ENCODE assay signal across 9 cellular contexts in genomic region chr18:11148655-11149440, GRCh38. TPM values are rescaled to one million over a fixed set of nuclear protein-coding genes. Genes with fewer than 3 reads are reported as not detected.
A peak's percentile ranks its signal among the peaks of the same experiment; 100 is the strongest.
DNase-seq lines count a peak whose midpoint lies in the region; ATAC-seq and TF ChIP-seq lines count a peak whose summit lies in the region.
"Had no signal": no experiment of that assay in that cellular context is flagged by ENCODE, and none has a peak within 500 bp of the region (broad histone marks: within the 10 kb centered on the region; RNA-seq: fewer than 3 reads in every experiment).

No MANE protein-coding gene starts in this region.

- H3K27ac Mint-ChIP-seq in activated T-helper 17 cell treated with anti-CD3 and anti-CD28 coated beads, Interleukin-2, amount 50 U/mL, for 72 hours: no peak overlapping the region

- DNase-seq in GM13976 (ENCODE audit: low spot score) (peak; percentile 59), iPS DF 6.9 (ENCODE audit: low read depth, low spot score) (no peak), skeletal muscle cell (ENCODE audit: low read depth) (no peak), AML-193 (lab: John Stamatoyannopoulos, UW) (no peak)
- DNase-seq: stimulated activated CD4-positive, alpha-beta T cell treated with anti-CD3 and anti-CD28 coated beads, Interleukin-4, amount 100 ng/mL, for 1 hour had no signal

- no peak overlapping the region for H3K27ac ChIP-seq in HUES64 (ENCODE audit: low read depth, low read length)
- no peak overlapping the region for H3K27ac ChIP-seq in iPS DF 6.9 (ENCODE audit: low read length)

- ATAC-seq in activated T-helper 17 cell treated with anti-CD3 and anti-CD28 coated beads, Interleukin-2, amount 50 U/mL, for 72 hours (replicated peaks): no peak
- ATAC-seq in SK-N-SH treated with all-trans-retinoic acid at 6 μM for 48 hours: no peak
- no peak for ATAC-seq in HG03108 (IDR thresholded peaks at IDR 0.05; ENCODE audit: unreplicated experiment)

- H3K4me1 Mint-ChIP-seq in activated T-helper 17 cell treated with anti-CD3 and anti-CD28 coated beads, Interleukin-2, amount 50 U/mL, for 72 hours: no peaks in the 10 kb centered on the region

- H3K4me3 ChIP-seq in HUES64 (ENCODE audit: low read length) (peak overlapping the region; percentile 61), iPS DF 6.9 (ENCODE audit: low read length) (peak overlapping the region; percentile 26; the same call in 1 of the 2 replicates), skeletal muscle cell (ENCODE audit: low read depth, low read length) (peak overlapping the region; percentile 23)

- under 1% methylated on average over 87 of the region's 87 CpGs for WGBS in HUES64
- no CpG with 5 or more reads among the region's 87 CpGs for WGBS in iPS DF 6.9 (ENCODE audit: insufficient coverage, insufficient read length)

- H3K9me3 ChIP-seq in HUES64 (ENCODE audit: insufficient read depth, low read depth, low read length) (no peaks in the 10 kb centered on the region), iPS DF 6.9 (ENCODE audit: control insufficient read depth, insufficient read depth, low read length) (no peaks in the 10 kb centered on the region)

- peak overlapping the region; percentile 58 for H3K9ac ChIP-seq in HUES64 (ENCODE audit: low read depth, low read length)

- in situ Hi-C loops in GM13976 (cut with MboI; ENCODE audit: low sequenced_read_pairs, unreplicated experiment): loop anchor here (25.0 kb wide), 1 partner anchor 112 kb away; no protein-coding TSS in a partner anchor

- H3K27me3 ChIP-seq in HUES64 (ENCODE audit: insufficient read depth, low read length): peaks cover 76% of the 10 kb centered on the region
- peaks cover 22% of the 10 kb centered on the region for H3K27me3 ChIP-seq in iPS DF 6.9 (ENCODE audit: control insufficient read depth, insufficient read depth, low read length)

- H3K9me3 Mint-ChIP-seq in activated T-helper 17 cell treated with anti-CD3 and anti-CD28 coated beads, Interleukin-2, amount 50 U/mL, for 72 hours: no peaks in the 10 kb centered on the region

- H3K36me3 Mint-ChIP-seq in activated T-helper 17 cell treated with anti-CD3 and anti-CD28 coated beads, Interleukin-2, amount 50 U/mL, for 72 hours (ENCODE audit: low read depth): no peaks in the 10 kb centered on the region

- no peak overlapping the region for H3K4me3 Mint-ChIP-seq in activated T-helper 17 cell treated with anti-CD3 and anti-CD28 coated beads, Interleukin-2, amount 50 U/mL, for 72 hours

- H3K4me1 ChIP-seq in HUES64 (ENCODE audit: insufficient read depth, low read length): peaks cover 46% of the 10 kb centered on the region
- H3K4me1 ChIP-seq in iPS DF 6.9 (ENCODE audit: control insufficient read depth, insufficient read depth, low read length): peaks cover 8% of the 10 kb centered on the region

- TF ChIP-seq CTCF in GM13976 (IDR thresholded peaks at IDR 0.05; ENCODE audit: borderline replicate concordance, control extremely low read depth, extremely low read depth, insufficient read depth, missing control alignments): no peak

- H3K36me3 ChIP-seq in HUES64 (ENCODE audit: insufficient read depth, low read length) (no peaks in the 10 kb centered on the region), iPS DF 6.9 (ENCODE audit: control insufficient read depth, insufficient read depth, low read length) (no peaks in the 10 kb centered on the region)

- H3K27me3 Mint-ChIP-seq in activated T-helper 17 cell treated with anti-CD3 and anti-CD28 coated beads, Interleukin-2, amount 50 U/mL, for 72 hours: peaks cover 28% of the 10 kb centered on the region

TF ChIP-seq in SK-N-SH treated with all-trans-retinoic acid at 6 μM for 48 hours, 23 proteins besides CTCF, POLR2A, EP300 and RAD21:
- TF ChIP-seq ZC3H10 (CRISPR knock-in tag; IDR thresholded peaks at IDR 0.05): no peak
- TF ChIP-seq ZNF70 (CRISPR knock-in tag; IDR thresholded peaks at IDR 0.05): no peak
- TF ChIP-seq ZNF8 (CRISPR knock-in tag; IDR thresholded peaks at IDR 0.05): no peak
- no peak for TF ChIP-seq TOX (CRISPR knock-in tag; IDR thresholded peaks at IDR 0.05; ENCODE audit: borderline replicate concordance)
- no peak for TF ChIP-seq ZNF565 (CRISPR knock-in tag; conservative IDR thresholded peaks at IDR 0.05; ENCODE audit: low read depth)
- no peak for TF ChIP-seq CSRNP3 (CRISPR knock-in tag; IDR thresholded peaks at IDR 0.05)
- no peak for TF ChIP-seq SNAI2 (CRISPR knock-in tag; IDR thresholded peaks at IDR 0.05)
- TF ChIP-seq ISL1 (CRISPR knock-in tag; IDR thresholded peaks at IDR 0.05): no peak
- no peak for TF ChIP-seq ZFP3 (CRISPR knock-in tag; IDR thresholded peaks at IDR 0.05)
- no peak for TF ChIP-seq ESRRG (CRISPR knock-in tag; IDR thresholded peaks at IDR 0.05)
- TF ChIP-seq TCF4 (CRISPR knock-in tag; IDR thresholded peaks at IDR 0.05; ENCODE audit: borderline replicate concordance): no peak
- TF ChIP-seq, protein P1, sequence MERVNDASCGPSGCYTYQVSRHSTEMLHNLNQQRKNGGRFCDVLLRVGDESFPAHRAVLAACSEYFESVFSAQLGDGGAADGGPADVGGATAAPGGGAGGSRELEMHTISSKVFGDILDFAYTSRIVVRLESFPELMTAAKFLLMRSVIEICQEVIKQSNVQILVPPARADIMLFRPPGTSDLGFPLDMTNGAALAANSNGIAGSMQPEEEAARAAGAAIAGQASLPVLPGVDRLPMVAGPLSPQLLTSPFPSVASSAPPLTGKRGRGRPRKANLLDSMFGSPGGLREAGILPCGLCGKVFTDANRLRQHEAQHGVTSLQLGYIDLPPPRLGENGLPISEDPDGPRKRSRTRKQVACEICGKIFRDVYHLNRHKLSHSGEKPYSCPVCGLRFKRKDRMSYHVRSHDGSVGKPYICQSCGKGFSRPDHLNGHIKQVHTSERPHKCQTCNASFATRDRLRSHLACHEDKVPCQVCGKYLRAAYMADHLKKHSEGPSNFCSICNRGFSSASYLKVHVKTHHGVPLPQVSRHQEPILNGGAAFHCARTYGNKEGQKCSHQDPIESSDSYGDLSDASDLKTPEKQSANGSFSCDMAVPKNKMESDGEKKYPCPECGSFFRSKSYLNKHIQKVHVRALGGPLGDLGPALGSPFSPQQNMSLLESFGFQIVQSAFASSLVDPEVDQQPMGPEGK (CRISPR knock-in tag; IDR thresholded peaks at IDR 0.05; ENCODE audit: borderline replicate concordance): no peak
- TF ChIP-seq BACH2 (CRISPR knock-in tag; IDR thresholded peaks at IDR 0.05; ENCODE audit: borderline replicate concordance): no peak
- no peak for TF ChIP-seq CREB5 (CRISPR knock-in tag; IDR thresholded peaks at IDR 0.05; ENCODE audit: low read depth)

RNA-seq across cellular contexts. Expression of gene PIEZO2, which starts 0.5 kb away (rescaled TPM):
- polyA plus RNA-seq in HUES64 (2013, experiment 1 of 2): 3.1 TPM
- polyA plus RNA-seq in HUES64 (2013, experiment 2 of 2): 4.6 TPM
- total RNA-seq in activated T-helper 17 cell treated with anti-CD3 and anti-CD28 coated beads, Interleukin-2, amount 50 U/mL, for 72 hours: not detected
